Comparison of ENCODE assay signal across 25 cellular contexts in the genomic region with DNA sequence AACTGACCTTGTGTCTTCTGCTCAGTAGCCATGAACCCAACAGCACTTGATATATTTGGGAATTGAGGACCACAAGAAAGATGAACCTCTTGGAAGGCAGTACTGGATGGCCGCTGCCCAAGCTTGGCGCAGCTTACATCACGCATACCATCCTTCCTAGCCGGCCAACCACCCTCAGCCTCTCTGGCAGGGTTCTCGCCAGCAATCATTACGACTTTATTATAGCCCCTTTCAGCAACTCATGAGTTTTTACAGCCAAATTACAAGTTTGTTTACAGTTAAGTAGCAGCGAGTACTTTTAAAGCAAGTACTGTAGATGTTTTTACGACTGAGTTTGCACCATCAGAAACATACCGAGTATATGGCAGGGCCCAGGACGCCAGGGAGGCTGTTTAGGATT.
DNase-seq lines count a peak whose midpoint lies in the region; ATAC-seq, FAIRE-seq and TF ChIP-seq lines count a peak whose summit lies in the region.
"Had no signal": no experiment of that assay in that cellular context is flagged by ENCODE, and none has a peak within 500 bp of the region (broad histone marks: within the 10 kb centered on the region; RNA-seq: fewer than 3 reads in every experiment).

No MANE protein-coding gene starts in this region.

- H3K9ac ChIP-seq in mesenchymal stem cell (ENCODE audit: low read length) = no peak overlapping the region
- H3K9ac ChIP-seq: BLaER1 treated with 17β-estradiol and CSF1 and Interleukin-3, amounts not matched to agents 10 nM and 100 nM had no signal

- H3K4me3 Mint-ChIP-seq in naive thymus-derived CD4-positive, alpha-beta T cell = no peak overlapping the region
- H3K4me3 Mint-ChIP-seq: CD14-positive monocyte; CD4-positive, alpha-beta T cell; CD8-positive, alpha-beta memory T cell; GM23338; H9 had no signal

- CTCF ChIA-PET in naive thymus-derived CD4-positive, alpha-beta T cell (lab: Charles Lee) = no interaction called here

- H3K18ac ChIP-seq in mesenchymal stem cell (ENCODE audit: low read depth in 1 of 2, low read length in 2 of 2) = no peak overlapping the region

- WGBS in mesenchymal stem cell = 71% methylated on average over 10 of the region's 10 CpGs
- 32 to 60% methylated on average over 10 of the region's 10 CpGs for WGBS in sigmoid colon, 2 donors
- WGBS in heart right ventricle, 2 donors = 93 to 94% methylated on average over 10 of the region's 10 CpGs

- no peak overlapping the region for H2AFZ ChIP-seq in mesenchymal stem cell (ENCODE audit: low read depth, low read length)
- H2AFZ ChIP-seq: GM23338 had no signal

- no peaks in the 10 kb centered on the region for H3K36me3 ChIP-seq in mesenchymal stem cell (ENCODE audit: control insufficient read depth in 1 of 2, insufficient read depth in 2 of 2, low read depth in 1 of 2, low read length in 2 of 2)
- H3K36me3 ChIP-seq in sigmoid colon = no peaks in the 10 kb centered on the region
- no peaks in the 10 kb centered on the region for H3K36me3 ChIP-seq in uterus
- H3K36me3 ChIP-seq in heart right ventricle = no peaks in the 10 kb centered on the region
- no peaks in the 10 kb centered on the region for H3K36me3 ChIP-seq in naive thymus-derived CD4-positive, alpha-beta T cell (ENCODE audit: control insufficient read depth in 2 of 3, insufficient read depth in 3 of 3, low read length in 3 of 3)
- H3K36me3 ChIP-seq: BE2C; BLaER1 treated with 17β-estradiol and CSF1 and Interleukin-3, amounts not matched to agents 10 nM and 100 nM had no signal

- DNase-seq in fibroblast of gingiva (ENCODE audit: low read depth) (peak; percentile 19), mesenchymal stem cell (no peak), sigmoid colon (peak; percentile 91), uterus (peak; percentile 45 to 47), heart right ventricle (no peak), GM19239 (ENCODE audit: insufficient read length, low spot score) (no peak)
- DNase-seq in naive thymus-derived CD4-positive, alpha-beta T cell = no peak
- DNase-seq: 8988T; ACHN; AML-193; BE2C; CD4-positive, alpha-beta T cell; CD8-positive, alpha-beta memory T cell; DMS 273 treated with DMSO at 0.1 percent for 48 hours; DMS79; EL; GDM1; H9 had no signal

- no peak overlapping the region for H3K4ac ChIP-seq in mesenchymal stem cell (ENCODE audit: low read depth in 1 of 2, low read length in 2 of 2)

- no peak overlapping the region for H3K27ac ChIP-seq in mesenchymal stem cell (ENCODE audit: low read length, poor library complexity, severe bottlenecking)
- peak overlapping the region in 3 of 4 donors; percentile 48 to 76 (median 60) for H3K27ac ChIP-seq in sigmoid colon
- peak overlapping the region; percentile 56 to 60 for H3K27ac ChIP-seq in uterus
- H3K27ac ChIP-seq in heart right ventricle = no peak overlapping the region
- H3K27ac ChIP-seq in naive thymus-derived CD4-positive, alpha-beta T cell (ENCODE audit: low read depth, low read length) = no peak overlapping the region
- H3K27ac ChIP-seq: A549; BLaER1 treated with 17β-estradiol and CSF1 and Interleukin-3, amounts not matched to agents 10 nM and 100 nM had no signal

- no peak overlapping the region for H2BK12ac ChIP-seq in mesenchymal stem cell (ENCODE audit: low read length in 2 of 2)

- H4K8ac ChIP-seq in mesenchymal stem cell (ENCODE audit: low read length) = no peak overlapping the region

- no peaks in the 10 kb centered on the region for H3K36me3 Mint-ChIP-seq in naive thymus-derived CD4-positive, alpha-beta T cell
- H3K36me3 Mint-ChIP-seq: CD14-positive monocyte; CD8-positive, alpha-beta memory T cell had no signal

- no peaks in the 10 kb centered on the region for H3K27me3 ChIP-seq in mesenchymal stem cell (ENCODE audit: control insufficient read depth in 1 of 2, insufficient read depth in 1 of 2, low read length in 2 of 2)
- H3K27me3 ChIP-seq in sigmoid colon = no peaks in the 10 kb centered on the region
- no peaks in the 10 kb centered on the region for H3K27me3 ChIP-seq in uterus
- no peaks in the 10 kb centered on the region for H3K27me3 ChIP-seq in heart right ventricle
- no peaks in the 10 kb centered on the region for H3K27me3 ChIP-seq in naive thymus-derived CD4-positive, alpha-beta T cell (ENCODE audit: control insufficient read depth in 2 of 2, insufficient read depth in 2 of 2, low read length in 2 of 2)
- H3K27me3 ChIP-seq: BE2C; BLaER1 treated with 17β-estradiol and CSF1 and Interleukin-3, amounts not matched to agents 10 nM and 100 nM had no signal

- H3K9me3 Mint-ChIP-seq in naive thymus-derived CD4-positive, alpha-beta T cell = peaks cover 0 to 9% (median 5%) of the 10 kb centered on the region in 11 donors
- H3K9me3 Mint-ChIP-seq: CD4-positive, alpha-beta T cell; GM23338; H9 had no signal

- POLR2A ChIA-PET in naive thymus-derived CD4-positive, alpha-beta T cell (lab: Charles Lee) = no interaction called here

- no peak for ATAC-seq in heart right ventricle
- no peak for ATAC-seq in naive thymus-derived CD4-positive, alpha-beta T cell
- ATAC-seq: A549, GM12878, GM23338, HCT116 had no signal

- intact Hi-C loops in sigmoid colon (cut with DNase I) (loop anchor here (5.0 to 10.0 kb wide), 2 partner anchors 83 to 801 kb away; partner anchors contain the start of gene INHBA), uterus (cut with DNase I; ENCODE audit: low total_unique reads) (no loop called here), heart right ventricle (cut with DNase I) (no loop called here)
- intact Hi-C loops in naive thymus-derived CD4-positive, alpha-beta T cell (cut with micrococcal nuclease) = no loop called here

- no peaks in the 10 kb centered on the region for H3K27me3 Mint-ChIP-seq in naive thymus-derived CD4-positive, alpha-beta T cell
- H3K27me3 Mint-ChIP-seq: CD4-positive, alpha-beta T cell; CD8-positive, alpha-beta memory T cell had no signal

- H3K79me1 ChIP-seq in mesenchymal stem cell (replicated peaks; ENCODE audit: low read length, poor library complexity, severe bottlenecking) = no peaks in the 10 kb centered on the region

- H2BK15ac ChIP-seq in mesenchymal stem cell (ENCODE audit: low read depth, poor library complexity, severe bottlenecking) = no peak overlapping the region

- no peak overlapping the region for H3K23ac ChIP-seq in mesenchymal stem cell (ENCODE audit: low read length in 2 of 2)

- H3K4me1 Mint-ChIP-seq in naive thymus-derived CD4-positive, alpha-beta T cell = no peaks in the 10 kb centered on the region
- H3K4me1 Mint-ChIP-seq: CD14-positive monocyte; CD8-positive, alpha-beta memory T cell; GM23338 had no signal

- TF ChIP-seq EP300 in sigmoid colon (IDR thresholded peaks at IDR 0.05) = peak; percentile 76 to 89 (median 84)

- H2AK5ac ChIP-seq in mesenchymal stem cell (ENCODE audit: low read length, severe bottlenecking) = no peak overlapping the region

- H3K4me3 ChIP-seq in mesenchymal stem cell (ENCODE audit: insufficient read depth in 1 of 2, low read depth in 1 of 2, low read length in 2 of 2) = no peak overlapping the region
- H3K4me3 ChIP-seq in sigmoid colon = no peak overlapping the region
- no peak overlapping the region for H3K4me3 ChIP-seq in uterus
- no peak overlapping the region for H3K4me3 ChIP-seq in heart right ventricle
- no peak overlapping the region for H3K4me3 ChIP-seq in naive thymus-derived CD4-positive, alpha-beta T cell (ENCODE audit: low read length)
- H3K4me3 ChIP-seq: A549; BLaER1 treated with 17β-estradiol and CSF1 and Interleukin-3, amounts not matched to agents 10 nM and 100 nM; GM12878; GM23338 had no signal

- FAIRE-seq in GM19239 (lab: Jason Lieb, UNC) = no peak
- FAIRE-seq: A549, D721Med, GM12878 had no signal

- H3K27ac Mint-ChIP-seq in naive thymus-derived CD4-positive, alpha-beta T cell = no peak overlapping the region
- H3K27ac Mint-ChIP-seq: CD14-positive monocyte; CD4-positive, alpha-beta T cell; CD8-positive, alpha-beta memory T cell; GM23338; H9 had no signal

- TF ChIP-seq POLR2A in sigmoid colon (IDR thresholded peaks at IDR 0.05) (no peak), uterus (IDR thresholded peaks at IDR 0.05) (no peak)

- peak overlapping the region; percentile 50 for H4K91ac ChIP-seq in mesenchymal stem cell (ENCODE audit: low read length)

- H3K9me3 ChIP-seq in mesenchymal stem cell (ENCODE audit: control insufficient read depth, low read length) = no peaks in the 10 kb centered on the region
- no peaks in the 10 kb centered on the region for H3K9me3 ChIP-seq in sigmoid colon
- H3K9me3 ChIP-seq in uterus = no peaks in the 10 kb centered on the region
- no peaks in the 10 kb centered on the region for H3K9me3 ChIP-seq in heart right ventricle
- no peaks in the 10 kb centered on the region for H3K9me3 ChIP-seq in naive thymus-derived CD4-positive, alpha-beta T cell (ENCODE audit: control insufficient read depth in 2 of 3, low read length in 3 of 3)
- H3K9me3 ChIP-seq: A549, BE2C had no signal

- no peak overlapping the region for H3K14ac ChIP-seq in mesenchymal stem cell (ENCODE audit: low read length in 2 of 2)

- H3K4me1 ChIP-seq in mesenchymal stem cell (ENCODE audit: control insufficient read depth, insufficient read depth, low read depth, low read length) (no peaks in the 10 kb centered on the region), sigmoid colon (peaks cover 0 to 24% (median 20%) of the 10 kb centered on the region in 4 donors), uterus (peaks cover 0 to under 1% of the 10 kb centered on the region in 2 donors), heart right ventricle (no peaks in the 10 kb centered on the region)
- no peaks in the 10 kb centered on the region for H3K4me1 ChIP-seq in naive thymus-derived CD4-positive, alpha-beta T cell (ENCODE audit: control insufficient read depth in 2 of 2, insufficient read depth in 2 of 2, low read length in 2 of 2)
- H3K4me1 ChIP-seq: A549; BE2C; BLaER1 treated with 17β-estradiol and CSF1 and Interleukin-3, amounts not matched to agents 10 nM and 100 nM had no signal

- no peak overlapping the region for H2BK5ac ChIP-seq in mesenchymal stem cell (ENCODE audit: low read depth, low read length, poor library complexity, severe bottlenecking)

- no peak overlapping the region for H3K4me2 ChIP-seq in mesenchymal stem cell (ENCODE audit: low read length, poor library complexity, severe bottlenecking)
- H3K4me2 ChIP-seq: A549; BLaER1 treated with 17β-estradiol and CSF1 and Interleukin-3, amounts not matched to agents 10 nM and 100 nM; GM23338 had no signal

- TF ChIP-seq CTCF in sigmoid colon (IDR thresholded peaks at IDR 0.05) (no peak), uterus (IDR thresholded peaks at IDR 0.05) (no peak), heart right ventricle (IDR thresholded peaks at IDR 0.05) (no peak)

- H2BK120ac ChIP-seq in mesenchymal stem cell (ENCODE audit: low read depth, low read length) = no peak overlapping the region

Comparison
In these comparisons a context has a peak if more than half of its experiments do, and no peak if none do; other contexts are left out.
1. DNase-seq: peak in fibroblast of gingiva (single experiment), sigmoid colon (single experiment) and uterus (2 of 2); none in mesenchymal stem cell (single experiment), heart right ventricle (0 of 2), naive thymus-derived CD4-positive, alpha-beta T cell (0 of 9) and GM19239 (single experiment).
2. H3K27ac ChIP-seq: peak in sigmoid colon (3 of 4) and uterus (2 of 2); none in mesenchymal stem cell (single experiment), heart right ventricle (0 of 10) and naive thymus-derived CD4-positive, alpha-beta T cell (single experiment).